In genomic region chr7:111679944-111680343, GRCh38 we compare ENCODE assay signal across 30 cellular contexts.
"Had no signal": no experiment of that assay in that cellular context is flagged by ENCODE, and none has a peak within 500 bp of the region (broad histone marks: within the 10 kb centered on the region; RNA-seq: fewer than 3 reads in every experiment).

No MANE protein-coding gene starts in this region.

- DNase-seq: hypothalamus; immature natural killer cell; kidney; left colon; left lung; lower lobe of right lung; mesendoderm; naive B cell; natural killer cell; nephron progenitor cell; occipital lobe; right lobe of liver; stimulated activated CD4-positive, alpha-beta T cell treated with anti-CD3 and anti-CD28 coated beads, Interleukin-12 subunit alpha, Interleukin-12 subunit beta, amount 100 ng/mL, for 4 hours; stimulated activated CD4-positive, alpha-beta T cell treated with anti-CD3 and anti-CD28 coated beads, Interleukin-15, amount 100 ng/mL, for 24 hours; stimulated activated CD4-positive, alpha-beta T cell treated with anti-CD3 and anti-CD28 coated beads, Interleukin-2, amount 100 ng/mL, for 24 hours; stimulated activated CD4-positive, alpha-beta T cell treated with anti-CD3 and anti-CD28 coated beads, Interleukin-4, amount 100 ng/mL, for 1 hour; stimulated activated naive B cell treated with anti-CD40 and anti-IgM and Interleukin-4, amounts not matched to agents 10 μg/mL and 1 μg/mL and 100 μg/mL, for 72 hours; stimulated activated naive CD8-positive, alpha-beta T cell treated with anti-CD3 and anti-CD28 coated beads, Interleukin-15, Interleukin-2, amounts not matched to agents 100 U/mL and 50 U/mL, for 24 hours; stomach; testis; thyroid gland; transverse colon; upper lobe of right lung had no signal

- H3K4me1 ChIP-seq: left lung, lower lobe of right lung, parathyroid adenoma, right atrium auricular region, right lobe of liver, stomach, testis, thyroid gland, transverse colon, upper lobe of right lung had no signal

- H3K9me3 ChIP-seq: left lung, lower lobe of right lung, neutrophil, right atrium auricular region, right lobe of liver, stomach, testis, thyroid gland, transverse colon, upper lobe of right lung had no signal

- H3K27me3 ChIP-seq: left lung, neural progenitor cell, neutrophil, right atrium auricular region, right lobe of liver, stomach, testis, thyroid gland, transverse colon, upper lobe of right lung had no signal

- H3K9ac ChIP-seq: neural progenitor cell, parathyroid adenoma had no signal

- H3K4me2 ChIP-seq: neural progenitor cell had no signal

- H3K36me3 ChIP-seq: left lung, lower lobe of right lung, neural progenitor cell, neutrophil, right atrium auricular region, right lobe of liver, stomach, thyroid gland, transverse colon, upper lobe of right lung had no signal

- H2AFZ ChIP-seq: neural progenitor cell, parathyroid adenoma had no signal

- H3K79me2 ChIP-seq: parathyroid adenoma had no signal

- ATAC-seq: left colon; left lung; lower lobe of right lung; natural killer cell; right lobe of liver; stimulated activated naive B cell treated with anti-CD40 and anti-IgM and Interleukin-4, amounts not matched to agents 10 μg/mL and 1 μg/mL and 100 μg/mL, for 72 hours; stimulated activated naive CD8-positive, alpha-beta T cell treated with anti-CD3 and anti-CD28 coated beads, Interleukin-15, Interleukin-2, amounts not matched to agents 100 U/mL and 50 U/mL, for 24 hours; upper lobe of right lung had no signal

- FAIRE-seq: islet of Langerhans, kidney, urothelium cell line had no signal

- H3K27ac ChIP-seq: left lung, lower lobe of right lung, neural progenitor cell, neutrophil, parathyroid adenoma, right atrium auricular region, right lobe of liver, skin epidermis, stomach, testis, thyroid gland, transverse colon, upper lobe of right lung had no signal

- H3K4me3 ChIP-seq: left lung, lower lobe of right lung, neural progenitor cell, right atrium auricular region, right lobe of liver, skin epidermis, stomach, testis, thyroid gland, transverse colon, upper lobe of right lung had no signal
